8 cellular contexts compared by ENCODE assay signal in genomic region chr3:150409527-150410310, GRCh38. TPM values are rescaled to one million over a fixed set of nuclear protein-coding genes. Genes with fewer than 3 reads are reported as not detected.
DNase-seq lines count a peak whose midpoint lies in the region; ATAC-seq and TF ChIP-seq lines count a peak whose summit lies in the region.

No MANE protein-coding gene starts in this region.

- TF ChIP-seq CTCF in OCI-LY3 (IDR thresholded peaks at IDR 0.05; ENCODE audit: low read depth, low read length) (peak; percentile 56), fibroblast of mammary gland (conservative IDR thresholded peaks at IDR 0.05; ENCODE audit: control insufficient read depth, insufficient read depth, low read depth, low read length) (no peak), natural killer cell (IDR thresholded peaks at IDR 0.05) (no peak)

- peaks cover 60% of the 10 kb centered on the region for H4K20me1 ChIP-seq in BLaER1
- peaks cover 56% of the 10 kb centered on the region for H4K20me1 ChIP-seq in OCI-LY3 (ENCODE audit: insufficient read depth, low read length)

- H3K4me3 Mint-ChIP-seq in activated T-helper 1 cell treated with anti-CD3 and anti-CD28 coated beads, Interleukin-12 subunit alpha, Interleukin-12 subunit beta, Interleukin-2, Interleukin-4 antibody, amounts not matched to agents 30 ng/mL and 10 ng/mL and 1 ng/mL, durations not matched to agents 14 hours and 24 hours and 36 hours: peak overlapping the region; percentile 83
- H3K4me3 Mint-ChIP-seq in natural killer cell: peak overlapping the region; percentile 92

- intact Hi-C loops in activated T-helper 1 cell treated with anti-CD3 and anti-CD28 coated beads, Interleukin-12 subunit alpha, Interleukin-12 subunit beta, Interleukin-2, Interleukin-4 antibody, amounts not matched to agents 30 ng/mL and 10 ng/mL and 1 ng/mL, durations not matched to agents 14 hours and 24 hours and 36 hours (cut with micrococcal nuclease): loop anchor here (1.0 to 10.0 kb wide), 7 partner anchors 123 to 858 kb away; partner anchors contain the start of genes ERICH6, GPR171, PFN2 and SIAH2
- intact Hi-C loops in natural killer cell (cut with micrococcal nuclease): loop anchor here (1.0 to 2.0 kb wide), 3 partner anchors 86 to 353 kb away; partner anchors contain the start of genes SELENOT and SIAH2

- H3K27me3 Mint-ChIP-seq in activated T-helper 1 cell treated with anti-CD3 and anti-CD28 coated beads, Interleukin-12 subunit alpha, Interleukin-12 subunit beta, Interleukin-2, Interleukin-4 antibody, amounts not matched to agents 30 ng/mL and 10 ng/mL and 1 ng/mL, durations not matched to agents 14 hours and 24 hours and 36 hours (ENCODE audit: insufficient read depth): peaks cover 3% of the 10 kb centered on the region
- no peaks in the 10 kb centered on the region for H3K27me3 Mint-ChIP-seq in natural killer cell (ENCODE audit: low read depth in 2 of 2)

- peaks cover 19% of the 10 kb centered on the region for H3K36me3 Mint-ChIP-seq in activated T-helper 1 cell treated with anti-CD3 and anti-CD28 coated beads, Interleukin-12 subunit alpha, Interleukin-12 subunit beta, Interleukin-2, Interleukin-4 antibody, amounts not matched to agents 30 ng/mL and 10 ng/mL and 1 ng/mL, durations not matched to agents 14 hours and 24 hours and 36 hours (ENCODE audit: low read depth)
- no peaks in the 10 kb centered on the region for H3K36me3 Mint-ChIP-seq in natural killer cell

- H3K4me1 ChIP-seq in BLaER1: peaks cover 45% of the 10 kb centered on the region
- peaks cover 27% of the 10 kb centered on the region for H3K4me1 ChIP-seq in OCI-LY3 (ENCODE audit: low read length)
- no peaks in the 10 kb centered on the region for H3K4me1 ChIP-seq in stomach smooth muscle (ENCODE audit: control insufficient read depth, insufficient read depth, low read length)

- H2AFZ ChIP-seq in OCI-LY3 (ENCODE audit: low read depth, low read length): no peak overlapping the region

- DNase-seq in activated T-helper 1 cell treated with anti-CD3 and anti-CD28 coated beads, Interleukin-12 subunit alpha, Interleukin-12 subunit beta, Interleukin-2, Interleukin-4 antibody, amounts not matched to agents 30 ng/mL and 10 ng/mL and 1 ng/mL, durations not matched to agents 14 hours and 24 hours and 36 hours (ENCODE audit: low spot score): peak; percentile 55
- DNase-seq in fibroblast of mammary gland (ENCODE audit: low read depth): peak; percentile 61
- DNase-seq in natural killer cell: peak; percentile 77

- H3K27me3 ChIP-seq in BLaER1: no peaks in the 10 kb centered on the region
- H3K27me3 ChIP-seq in OCI-LY3 (ENCODE audit: low read depth, low read length): no peaks in the 10 kb centered on the region
- no peaks in the 10 kb centered on the region for H3K27me3 ChIP-seq in stomach smooth muscle (ENCODE audit: control insufficient read depth in 1 of 2, insufficient read depth in 2 of 2, low read length in 2 of 2)

- peak overlapping the region; percentile 96 for H3K27ac ChIP-seq in BLaER1
- peak overlapping the region; percentile 97 for H3K27ac ChIP-seq in OCI-LY3 (ENCODE audit: low read length)
- peak overlapping the region; percentile 96 for H3K27ac ChIP-seq in stomach smooth muscle (ENCODE audit: low read length)

- ATAC-seq in GM19023 (IDR thresholded peaks at IDR 0.05; ENCODE audit: unreplicated experiment): peak; percentile 37
- ATAC-seq in HG03432 (IDR thresholded peaks at IDR 0.05; ENCODE audit: unreplicated experiment): peak; percentile 35
- ATAC-seq in natural killer cell: peak; percentile 24 to 44 (median 28)

- no peaks in the 10 kb centered on the region for H3K9me3 Mint-ChIP-seq in activated T-helper 1 cell treated with anti-CD3 and anti-CD28 coated beads, Interleukin-12 subunit alpha, Interleukin-12 subunit beta, Interleukin-2, Interleukin-4 antibody, amounts not matched to agents 30 ng/mL and 10 ng/mL and 1 ng/mL, durations not matched to agents 14 hours and 24 hours and 36 hours
- no peaks in the 10 kb centered on the region for H3K9me3 Mint-ChIP-seq in natural killer cell

- H3K4me1 Mint-ChIP-seq in activated T-helper 1 cell treated with anti-CD3 and anti-CD28 coated beads, Interleukin-12 subunit alpha, Interleukin-12 subunit beta, Interleukin-2, Interleukin-4 antibody, amounts not matched to agents 30 ng/mL and 10 ng/mL and 1 ng/mL, durations not matched to agents 14 hours and 24 hours and 36 hours (ENCODE audit: low read depth): peaks cover 53% of the 10 kb centered on the region
- H3K4me1 Mint-ChIP-seq in natural killer cell: peaks cover 57 to 61% of the 10 kb centered on the region in 2 donors

- H3K9me3 ChIP-seq in BLaER1 (no peaks in the 10 kb centered on the region), OCI-LY3 (ENCODE audit: insufficient read depth, low read length) (no peaks in the 10 kb centered on the region), stomach smooth muscle (ENCODE audit: control insufficient read depth in 2 of 2, low read length in 2 of 2) (no peaks in the 10 kb centered on the region)

- peak overlapping the region; percentile 93 for H3K9ac ChIP-seq in BLaER1
- H3K9ac ChIP-seq in OCI-LY3 (ENCODE audit: low read length): peak overlapping the region; percentile 88
- H3K9ac ChIP-seq in stomach smooth muscle (ENCODE audit: low read length in 2 of 2): peak overlapping the region; percentile 92 to 96

- H3K4me3 ChIP-seq in BLaER1 (peak overlapping the region; percentile 82), OCI-LY3 (ENCODE audit: low read length) (peak overlapping the region; percentile 95), fibroblast of mammary gland (ENCODE audit: control insufficient read depth, low read depth, low read length) (peak overlapping the region; percentile 96), stomach smooth muscle (ENCODE audit: low read length in 2 of 2) (peak overlapping the region; percentile 94)

- peaks cover 59% of the 10 kb centered on the region for H3K79me2 ChIP-seq in OCI-LY3 (ENCODE audit: low read length)

- no peaks in the 10 kb centered on the region; the same call in 1 of the 2 replicates for H3K36me3 ChIP-seq in BLaER1
- H3K36me3 ChIP-seq in OCI-LY3 (replicated peaks; ENCODE audit: low read depth, low read length): peaks cover 29% of the 10 kb centered on the region
- no peaks in the 10 kb centered on the region for H3K36me3 ChIP-seq in stomach smooth muscle (ENCODE audit: control insufficient read depth in 2 of 2, insufficient read depth in 2 of 2, low read length in 2 of 2)

- H3K4me2 ChIP-seq in BLaER1 (peak overlapping the region; percentile 95), OCI-LY3 (ENCODE audit: low read length) (peak overlapping the region; percentile 72)

- peak overlapping the region; percentile 95 for H3K27ac Mint-ChIP-seq in activated T-helper 1 cell treated with anti-CD3 and anti-CD28 coated beads, Interleukin-12 subunit alpha, Interleukin-12 subunit beta, Interleukin-2, Interleukin-4 antibody, amounts not matched to agents 30 ng/mL and 10 ng/mL and 1 ng/mL, durations not matched to agents 14 hours and 24 hours and 36 hours
- H3K27ac Mint-ChIP-seq in natural killer cell: peak overlapping the region; percentile 90 to 96

RNA-seq across cellular contexts. Expression of gene TSC22D2, which starts 1.6 kb away (rescaled TPM):
- 21.3 and 22.7 TPM in 2 replicates for total RNA-seq in activated T-helper 1 cell treated with anti-CD3 and anti-CD28 coated beads, Interleukin-12 subunit alpha, Interleukin-12 subunit beta, Interleukin-2, Interleukin-4 antibody, amounts not matched to agents 30 ng/mL and 10 ng/mL and 1 ng/mL, durations not matched to agents 14 hours and 24 hours and 36 hours
- 10 to 100 TPM; 50.1 to 66.3 (median 63.0) TPM for total RNA-seq in natural killer cell

Comparison
In these comparisons a context has a peak if more than half of its experiments do, and no peak if none do; other contexts are left out.
1. Peak in every context shown above with its lines: DNase-seq, ATAC-seq, H3K4me3 ChIP-seq and H3K27ac ChIP-seq.